In genomic region chr4:151362404-151363164, GRCh38 we compare ENCODE assay signal across 8 cellular contexts.
DNase-seq lines count a peak whose midpoint lies in the region; ATAC-seq and TF ChIP-seq lines count a peak whose summit lies in the region.

No MANE protein-coding gene starts in this region.

- H3K9me3 ChIP-seq in iPS DF 6.9 (ENCODE audit: control insufficient read depth, insufficient read depth, low read length) = no peaks in the 10 kb centered on the region

- WGBS in iPS DF 6.9 (ENCODE audit: insufficient coverage, insufficient read length) = no CpG with 5 or more reads among the region's 14 CpGs

- H3K4me3 ChIP-seq in brain microvascular endothelial cell (ENCODE audit: low read depth, low read length) (no peak overlapping the region), iPS DF 6.9 (ENCODE audit: low read length) (no peak overlapping the region)

- peak; percentile 85 for DNase-seq in ACHN
- peak; percentile 52 for DNase-seq in NCI-H2107 (lab: John Stamatoyannopoulos, UW)
- DNase-seq in UCSD-AML1 (lab: John Stamatoyannopoulos, UW; ENCODE audit: unreplicated experiment) = peak; percentile 70
- peak; percentile 83 for DNase-seq in brain microvascular endothelial cell
- DNase-seq in iPS DF 6.9 (ENCODE audit: low read depth, low spot score) = peak; percentile 82
- peak; percentile 53 to 77 for DNase-seq in stimulated activated CD4-positive, alpha-beta T cell treated with anti-CD3 and anti-CD28 coated beads, Interleukin-12 subunit alpha, Interleukin-12 subunit beta, amount 100 ng/mL, for 24 hours (ENCODE audit: low read depth in 2 of 2)

- no peaks in the 10 kb centered on the region for H3K4me1 ChIP-seq in iPS DF 6.9 (ENCODE audit: control insufficient read depth, insufficient read depth, low read length)

- H3K36me3 ChIP-seq in brain microvascular endothelial cell (replicated peaks) (no peaks in the 10 kb centered on the region), iPS DF 6.9 (ENCODE audit: control insufficient read depth, insufficient read depth, low read length) (no peaks in the 10 kb centered on the region)

- ATAC-seq in GM18519 (IDR thresholded peaks at IDR 0.05; ENCODE audit: low FRiP score, unreplicated experiment) (peak; percentile 92), HG03039 (IDR thresholded peaks at IDR 0.05; ENCODE audit: unreplicated experiment) (peak; percentile 99)

- TF ChIP-seq CTCF in brain microvascular endothelial cell (IDR thresholded peaks at IDR 0.05; ENCODE audit: low read depth, low read length, missing control alignments) = peak; percentile 100

- H3K27ac ChIP-seq in brain microvascular endothelial cell (no peak overlapping the region), iPS DF 6.9 (ENCODE audit: low read length) (no peak overlapping the region)

- in situ Hi-C loops in ACHN (cut with HindIII; ENCODE audit: low pct_ligation_motif_present, low pct_unique_long_range_greater_than_20kb, low sequenced_read_pairs) (no loop called here), brain microvascular endothelial cell (cut with HindIII; ENCODE audit: low pct_ligation_motif_present, low sequenced_read_pairs) (no loop called here)

- no peaks in the 10 kb centered on the region for H3K27me3 ChIP-seq in brain microvascular endothelial cell (replicated peaks)
- H3K27me3 ChIP-seq in iPS DF 6.9 (ENCODE audit: control insufficient read depth, insufficient read depth, low read length) = no peaks in the 10 kb centered on the region
